ENCODE assay signal across 7 cellular contexts in genomic region chr2:230908595-230909191, GRCh38. TPM values are rescaled to one million over a fixed set of nuclear protein-coding genes. Genes with fewer than 3 reads are reported as not detected.
DNase-seq lines count a peak whose midpoint lies in the region; ATAC-seq, FAIRE-seq and TF ChIP-seq lines count a peak whose summit lies in the region.

No MANE protein-coding gene starts in this region.

- H3K4me1 ChIP-seq in right lobe of liver: no peaks in the 10 kb centered on the region

- no peaks in the 10 kb centered on the region for H3K36me3 ChIP-seq in right lobe of liver
- H3K36me3 ChIP-seq in H7 (replicated peaks; ENCODE audit: control insufficient read depth, insufficient read depth, low read length): no peaks in the 10 kb centered on the region

- H3K4me3 ChIP-seq in right lobe of liver (no peak overlapping the region), H7 (ENCODE audit: insufficient read depth, low read depth, low read length) (no peak overlapping the region)

- H3K9me3 ChIP-seq in right lobe of liver: no peaks in the 10 kb centered on the region

- FAIRE-seq in GM19239 (lab: Jason Lieb, UNC): peak; percentile 59

- WGBS in right lobe of liver (ENCODE audit: insufficient coverage, low coverage, low lambda C conversion rate, missing lambda C conversion rate): 55% methylated on average over 7 of the region's 10 CpGs

- no peak for DNase-seq in GM19239 (ENCODE audit: insufficient read length, low spot score)
- DNase-seq in NCI-H510A (lab: John Stamatoyannopoulos, UW): peak; percentile 93
- DNase-seq in activated T-helper 9 cell treated with anti-CD3 and anti-CD28 coated beads, Interleukin-2, amount 50 U/mL, for 16 hours (ENCODE audit: low read depth): peak; percentile 59
- DNase-seq in right lobe of liver: peak in 2 of 3 donors; percentile 26 to 31
- no peak for DNase-seq in SK-N-DZ (ENCODE audit: low spot score)
- no peak for DNase-seq in H7

- TF ChIP-seq CTCF in right lobe of liver (IDR thresholded peaks at IDR 0.05): no peak

- no peak overlapping the region for H3K27ac ChIP-seq in right lobe of liver

- H3K27me3 ChIP-seq in right lobe of liver: no peaks in the 10 kb centered on the region
- no peaks in the 10 kb centered on the region; the same call in 1 of the 2 replicates for H3K27me3 ChIP-seq in H7 (ENCODE audit: control insufficient read depth, insufficient read depth, low read length)

- intact Hi-C loops in right lobe of liver (cut with DNase I): no loop called here

- TF ChIP-seq POLR2A in right lobe of liver (IDR thresholded peaks at IDR 0.05): no peak

- ATAC-seq in right lobe of liver (no peak), GM21825 (IDR thresholded peaks at IDR 0.05; ENCODE audit: unreplicated experiment) (no peak)

RNA-seq across cellular contexts. Expression of gene GPR55, which starts 16.3 kb away (rescaled TPM):
- under 1 TPM in 3 of 6 experiments, not detected in 3; 0.06 to 0.12 (median 0.07) TPM for total RNA-seq in right lobe of liver
- not detected in 2 replicates for polyA plus RNA-seq in SK-N-DZ (2014; cell fraction: cytosol; rRNA removed)
- not detected in 2 replicates for polyA plus RNA-seq in SK-N-DZ (2014; cell fraction: nucleus; rRNA removed)
- total RNA-seq in H7 (2014; rRNA removed; shearing (Covaris generic)): 0.04 TPM in 1 of 2 replicates, not detected in the other

RNA-seq across cellular contexts. Expression of gene ITM2C, which starts 44.0 kb away (rescaled TPM):
- total RNA-seq in right lobe of liver: 10 to 100 TPM; 11.1 to 26.9 (median 24.2) TPM
- polyA plus RNA-seq in SK-N-DZ (2014; cell fraction: cytosol; rRNA removed): 94.1 and 96.8 TPM in 2 replicates
- polyA plus RNA-seq in SK-N-DZ (2014; cell fraction: nucleus; rRNA removed): 45.4 and 55.7 TPM in 2 replicates
- total RNA-seq in H7 (2014; rRNA removed; shearing (Covaris generic)): 392 and 393 TPM in 2 replicates

Comparison
In these comparisons a context has a peak if more than half of its experiments do, and no peak if none do; other contexts are left out.
1. DNase-seq: peak in NCI-H510A (single experiment), activated T-helper 9 cell treated with anti-CD3 and anti-CD28 coated beads, Interleukin-2, amount 50 U/mL, for 16 hours (single experiment) and right lobe of liver (2 of 3); none in GM19239 (single experiment), SK-N-DZ (single experiment) and H7 (single experiment).
2. RNA of gene ITM2C, which starts 44.0 kb away (total RNA-seq): 392 to 393 TPM in H7; 11.1 to 26.9 TPM in right lobe of liver; every median in the first group is over 10 times any median in the second.